Comparison of ENCODE assay signal across 9 cellular contexts in the genomic region with DNA sequence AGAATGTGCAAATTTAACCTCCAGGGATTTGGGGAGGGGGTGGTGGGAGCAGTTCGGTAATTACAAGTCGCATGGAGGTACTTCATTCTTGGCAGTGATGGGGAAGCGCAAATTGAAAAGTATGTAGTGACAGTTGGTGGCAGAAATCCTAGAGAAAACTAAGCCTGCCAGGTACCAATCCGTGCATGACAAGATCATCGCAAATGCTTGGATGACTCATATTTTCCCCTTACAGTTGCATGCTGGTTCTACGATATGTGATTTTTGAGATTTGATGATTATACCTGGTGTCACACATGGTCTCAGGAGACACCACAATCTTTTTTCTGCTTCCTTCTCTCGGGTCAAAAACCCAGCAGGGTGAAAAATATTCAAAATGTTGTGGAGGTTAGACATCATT.
DNase-seq lines count a peak whose midpoint lies in the region; ATAC-seq and TF ChIP-seq lines count a peak whose summit lies in the region.
"Had no signal": no experiment of that assay in that cellular context is flagged by ENCODE, and none has a peak within 500 bp of the region (broad histone marks: within the 10 kb centered on the region; RNA-seq: fewer than 3 reads in every experiment).

No MANE protein-coding gene starts in this region.

- H4K20me1 ChIP-seq in OCI-LY7 (ENCODE audit: insufficient read depth, low read length), result no peaks in the 10 kb centered on the region
- no peaks in the 10 kb centered on the region for H4K20me1 ChIP-seq in smooth muscle cell (ENCODE audit: low read depth)

- WGBS in smooth muscle cell (ENCODE audit: low lambda C conversion rate), result 89% methylated on average over 7 of the region's 7 CpGs

- intact Hi-C loops in OCI-LY7 (cut with micrococcal nuclease; ENCODE audit: unreplicated experiment) (no loop called here), vagina (cut with DNase I) (no loop called here), upper lobe of right lung (cut with DNase I) (no loop called here)

- H3K9me3 ChIP-seq in OCI-LY7 (ENCODE audit: low read length), result peaks cover 18% of the 10 kb centered on the region; the same call in 1 of the 2 replicates
- no peaks in the 10 kb centered on the region for H3K9me3 ChIP-seq in vagina
- no peaks in the 10 kb centered on the region for H3K9me3 ChIP-seq in upper lobe of right lung
- H3K9me3 ChIP-seq in smooth muscle cell (replicated peaks; ENCODE audit: low read depth), result no peaks in the 10 kb centered on the region

- no TSS peak for BruUV-seq in OCI-LY7 (replicated peaks; lab: Mats Ljungman, UMichigan)

- H3K27me3 ChIP-seq in vagina (no peaks in the 10 kb centered on the region), upper lobe of right lung (no peaks in the 10 kb centered on the region), smooth muscle cell (ENCODE audit: low read depth) (no peaks in the 10 kb centered on the region)

- H3K4me3 ChIP-seq in OCI-LY7 (ENCODE audit: low read depth, low read length, poor library complexity, severe bottlenecking), result no peak overlapping the region
- no peak overlapping the region for H3K4me3 ChIP-seq in vagina
- no peak overlapping the region for H3K4me3 ChIP-seq in upper lobe of right lung
- H3K4me3 ChIP-seq in smooth muscle cell, result no peak overlapping the region

- ATAC-seq in GM19351 (IDR thresholded peaks at IDR 0.05; ENCODE audit: unreplicated experiment) (peak; percentile 95), HG03342 (IDR thresholded peaks at IDR 0.05; ENCODE audit: unreplicated experiment) (peak; percentile 84), upper lobe of right lung (no peak)
- ATAC-seq: naive thymus-derived CD8-positive, alpha-beta T cell had no signal

- H2AFZ ChIP-seq in OCI-LY7 (ENCODE audit: low read length) (peak overlapping the region; percentile 64; the same call in 1 of the 2 replicates), smooth muscle cell (ENCODE audit: low read depth) (no peak overlapping the region)

- peak; percentile 46 for DNase-seq in DMS79 (lab: John Stamatoyannopoulos, UW)
- peak; percentile 50 for DNase-seq in OCI-LY7 (ENCODE audit: low spot score)
- DNase-seq in vagina (ENCODE audit: extremely low spot score in 2 of 2), result no peak
- DNase-seq in upper lobe of right lung, result no peak
- no peak for DNase-seq in smooth muscle cell (lab: John Stamatoyannopoulos, UW; ENCODE audit: unreplicated experiment)
- DNase-seq in SKM-1 treated with dmso at 0.1 percent for 144 hours (lab: John Stamatoyannopoulos, UW; ENCODE audit: unreplicated experiment), result no peak
- DNase-seq: naive thymus-derived CD8-positive, alpha-beta T cell had no signal

- H3K4me1 ChIP-seq in OCI-LY7 (ENCODE audit: insufficient read depth, low read length, poor library complexity, severe bottlenecking) (peaks cover 10% of the 10 kb centered on the region), vagina (no peaks in the 10 kb centered on the region), upper lobe of right lung (no peaks in the 10 kb centered on the region), smooth muscle cell (ENCODE audit: low read depth) (no peaks in the 10 kb centered on the region)

- H3K27ac ChIP-seq in OCI-LY7 (ENCODE audit: low read depth, low read length, poor library complexity, severe bottlenecking), result no peak overlapping the region
- H3K27ac ChIP-seq in vagina, result no peak overlapping the region
- H3K27ac ChIP-seq in upper lobe of right lung, result no peak overlapping the region
- no peak overlapping the region for H3K27ac ChIP-seq in smooth muscle cell (ENCODE audit: low read depth)

- H3K9me2 ChIP-seq in OCI-LY7 (ENCODE audit: insufficient read depth, low read length), result no peaks in the 10 kb centered on the region

- TF ChIP-seq CTCF in OCI-LY7 (conservative IDR thresholded peaks at IDR 0.05; ENCODE audit: low read length), result no peak
- no peak for TF ChIP-seq CTCF in vagina (IDR thresholded peaks at IDR 0.05)
- TF ChIP-seq CTCF in upper lobe of right lung (IDR thresholded peaks at IDR 0.05), result no peak
- no peak for TF ChIP-seq CTCF in smooth muscle cell (IDR thresholded peaks at IDR 0.05; ENCODE audit: borderline replicate concordance, insufficient read depth, poor library complexity, severe bottlenecking)

- H3K4me2 ChIP-seq in OCI-LY7 (ENCODE audit: low read length) (peak overlapping the region; percentile 2; the same call in 1 of the 2 replicates), smooth muscle cell (no peak overlapping the region)

- H3F3A ChIP-seq in smooth muscle cell (ENCODE audit: low read depth), result no peaks in the 10 kb centered on the region

- no peak for TF ChIP-seq POLR2A in vagina (IDR thresholded peaks at IDR 0.05)

- no peak overlapping the region for H3K9ac ChIP-seq in smooth muscle cell (ENCODE audit: low read depth)

- POLR2A ChIA-PET in OCI-LY7 (lab: Charles Lee), result interaction anchor here (0.9 kb wide), 1 partner anchor 390 kb away, joined by 4 read pairs; no protein-coding TSS in a partner anchor

- H3K36me3 ChIP-seq in OCI-LY7 (ENCODE audit: insufficient read depth, low read length) (no peaks in the 10 kb centered on the region; the same call in 1 of the 2 replicates), vagina (no peaks in the 10 kb centered on the region), upper lobe of right lung (no peaks in the 10 kb centered on the region), smooth muscle cell (ENCODE audit: low read depth) (no peaks in the 10 kb centered on the region)

- CTCF ChIA-PET in OCI-LY7 (lab: Charles Lee; ENCODE audit: unreplicated experiment), result no interaction called here

- H3K79me2 ChIP-seq in OCI-LY7 (ENCODE audit: insufficient read depth, low read depth, low read length) (no peaks in the 10 kb centered on the region), smooth muscle cell (ENCODE audit: low read depth) (no peaks in the 10 kb centered on the region)

Comparison
In these comparisons a context has a peak if more than half of its experiments do, and no peak if none do; other contexts are left out.
1. DNase-seq: peak in DMS79 (single experiment) and OCI-LY7 (single experiment); none in vagina (0 of 2), upper lobe of right lung (single experiment), smooth muscle cell (single experiment) and SKM-1 treated with dmso at 0.1 percent for 144 hours (single experiment).